Comparison of ENCODE assay signal across 22 cellular contexts in genomic region chr12:96000858-96001257, GRCh38. TPM values are rescaled to one million over a fixed set of nuclear protein-coding genes. Genes with fewer than 3 reads are reported as not detected.
"Had no signal": no experiment of that assay in that cellular context is flagged by ENCODE, and none has a peak within 500 bp of the region (broad histone marks: within the 10 kb centered on the region; RNA-seq: fewer than 3 reads in every experiment).

No MANE protein-coding gene starts in this region.

- DNase-seq: IMR-90, Karpas-422, KG1, MG63, NCI-H1092 treated with DMSO at 0.1 percent for 48 hours, NCI-H1436, NCI-H187, NCI-H2029, NCI-H2081 treated with DMSO at 0.1 percent for 48 hours, NCI-H2171, NCI-H226, NCI-H446, NCI-H510A, NCI-H524 treated with DMSO at 0.1 percent for 48 hours, NCI-H69, NCI-H774, Right ventricle myocardium superior, RPMI8226, SJCRH30 had no signal

- ATAC-seq: HepG2, SK-N-SH treated with all-trans-retinoic acid at 6 μM for 48 hours had no signal

- H3K4me1 ChIP-seq: SJCRH30 had no signal

- H3K9me3 ChIP-seq: MG63, SJCRH30 had no signal

- H3K4me3 ChIP-seq: MG63, SJCRH30 had no signal

- H3K27me3 ChIP-seq: MG63, SJCRH30 had no signal

- H3K27ac ChIP-seq: SJCRH30 had no signal

RNA-seq across cellular contexts. Expression of gene AMDHD1, which starts 57.7 kb away (rescaled TPM):
- total RNA-seq: SJCRH30 had no signal

RNA-seq across cellular contexts. Expression of gene CCDC38, which starts 58.4 kb away (rescaled TPM):
- total RNA-seq: HT1080, IMR-90 had no signal
